1 cellular context compared by ENCODE assay signal in the genomic region with DNA sequence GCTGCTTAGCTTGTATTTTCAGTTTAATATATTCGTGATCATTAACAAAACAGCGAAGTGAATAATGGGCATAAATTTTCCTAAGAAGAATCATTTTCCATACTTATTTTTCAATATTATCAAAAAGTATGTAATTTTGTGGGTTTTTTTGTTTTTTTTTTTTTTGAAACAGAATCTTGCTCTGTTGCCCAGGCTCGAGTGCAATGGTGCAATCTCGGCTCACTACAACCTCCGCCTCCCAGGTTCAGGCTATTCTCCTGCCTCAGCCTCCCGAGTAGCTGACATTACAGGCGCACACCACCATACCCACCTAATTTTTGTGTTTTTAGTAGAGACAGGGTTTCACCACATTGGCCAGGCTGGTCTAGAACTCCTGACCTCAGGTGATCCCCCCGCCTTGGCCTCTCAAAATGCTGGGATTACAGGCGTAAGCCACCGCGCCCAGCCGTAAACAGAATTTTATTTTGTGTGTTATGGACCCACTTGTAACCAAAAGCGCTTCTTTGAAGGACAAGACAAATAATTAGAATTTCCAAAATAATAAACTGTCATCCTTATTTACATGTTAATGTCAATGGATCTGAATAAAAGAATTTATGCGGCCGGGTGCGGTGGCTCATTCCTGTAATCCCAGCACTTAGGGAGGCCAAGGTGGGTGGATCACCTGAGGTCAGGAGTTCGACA.
TF ChIP-seq lines count a peak whose summit lies in the region.

No MANE protein-coding gene starts in this region.

TF ChIP-seq in HepG2, 621 proteins besides CTCF, POLR2A, EP300 and RAD21:
- TF ChIP-seq ZNF121 (CRISPR knock-in tag; IDR thresholded peaks at IDR 0.05), result 0 out of 2 replicates have a peak, but pooled peaks have one; percentile 51
